2 cellular contexts compared by ENCODE assay signal in the genomic region with DNA sequence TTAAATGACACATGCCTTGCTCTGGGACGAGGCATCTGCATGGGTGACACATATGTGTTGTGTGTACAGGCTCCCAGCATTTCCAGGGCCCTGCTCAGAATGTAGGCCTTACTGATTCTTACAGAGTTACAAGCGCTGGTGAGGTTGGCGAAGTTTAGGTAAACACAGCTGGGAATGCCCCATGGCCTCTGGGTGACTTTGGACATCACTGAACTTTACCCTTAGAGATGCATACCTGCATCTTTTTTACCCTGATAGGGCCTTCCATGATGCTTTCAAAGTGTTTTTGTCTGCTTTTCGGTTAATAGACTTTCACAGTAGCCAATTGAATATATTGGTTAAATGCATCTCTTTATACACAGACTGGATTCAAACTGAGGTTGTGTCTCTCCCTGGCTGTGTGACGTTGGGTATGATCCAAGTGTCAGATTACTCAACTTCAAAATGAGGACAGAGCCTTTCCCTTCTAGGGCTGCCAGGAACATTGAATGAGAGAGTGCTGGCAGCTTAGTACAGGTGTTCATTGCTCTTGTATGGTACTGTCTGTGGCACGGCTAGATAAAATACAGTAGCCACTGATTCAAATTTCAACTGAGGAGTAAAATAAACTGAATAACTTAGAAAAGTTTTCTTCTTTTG.
A peak's percentile ranks its signal among the peaks of the same experiment; 100 is the strongest.
TF ChIP-seq lines count a peak whose summit lies in the region.

No MANE protein-coding gene starts in this region.

TF ChIP-seq in A549, 52 proteins besides CTCF, POLR2A, EP300 and RAD21 (continued from another document):
- TF ChIP-seq MAZ (IDR thresholded peaks at IDR 0.05; ENCODE audit: borderline replicate concordance, low read depth, low read length) (no peak), JUN (IDR thresholded peaks at IDR 0.05) (no peak), CBX2 (IDR thresholded peaks at IDR 0.05; ENCODE audit: borderline replicate concordance, low read depth) (no peak), TP53 (CRISPR knock-in tag; IDR thresholded peaks at IDR 0.05) (no peak), HOXB5 (CRISPR knock-in tag; IDR thresholded peaks at IDR 0.05) (no peak), FOSL2 (IDR thresholded peaks at IDR 0.05) (no peak), FOSL2 (CRISPR knock-in tag; IDR thresholded peaks at IDR 0.05) (no peak), E2F6 (IDR thresholded peaks at IDR 0.05; ENCODE audit: borderline replicate concordance, low read depth) (no peak), RFX5 (IDR thresholded peaks at IDR 0.05) (no peak)
- TF ChIP-seq, protein P1, sequence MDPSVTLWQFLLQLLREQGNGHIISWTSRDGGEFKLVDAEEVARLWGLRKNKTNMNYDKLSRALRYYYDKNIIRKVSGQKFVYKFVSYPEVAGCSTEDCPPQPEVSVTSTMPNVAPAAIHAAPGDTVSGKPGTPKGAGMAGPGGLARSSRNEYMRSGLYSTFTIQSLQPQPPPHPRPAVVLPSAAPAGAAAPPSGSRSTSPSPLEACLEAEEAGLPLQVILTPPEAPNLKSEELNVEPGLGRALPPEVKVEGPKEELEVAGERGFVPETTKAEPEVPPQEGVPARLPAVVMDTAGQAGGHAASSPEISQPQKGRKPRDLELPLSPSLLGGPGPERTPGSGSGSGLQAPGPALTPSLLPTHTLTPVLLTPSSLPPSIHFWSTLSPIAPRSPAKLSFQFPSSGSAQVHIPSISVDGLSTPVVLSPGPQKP (IDR thresholded peaks at IDR 0.05; ENCODE audit: low read depth, low read length), result no peak

TF ChIP-seq in HepG2, 621 proteins besides CTCF, POLR2A, EP300 and RAD21 (continued from another document and continues in another):
- TF ChIP-seq, protein P2, sequence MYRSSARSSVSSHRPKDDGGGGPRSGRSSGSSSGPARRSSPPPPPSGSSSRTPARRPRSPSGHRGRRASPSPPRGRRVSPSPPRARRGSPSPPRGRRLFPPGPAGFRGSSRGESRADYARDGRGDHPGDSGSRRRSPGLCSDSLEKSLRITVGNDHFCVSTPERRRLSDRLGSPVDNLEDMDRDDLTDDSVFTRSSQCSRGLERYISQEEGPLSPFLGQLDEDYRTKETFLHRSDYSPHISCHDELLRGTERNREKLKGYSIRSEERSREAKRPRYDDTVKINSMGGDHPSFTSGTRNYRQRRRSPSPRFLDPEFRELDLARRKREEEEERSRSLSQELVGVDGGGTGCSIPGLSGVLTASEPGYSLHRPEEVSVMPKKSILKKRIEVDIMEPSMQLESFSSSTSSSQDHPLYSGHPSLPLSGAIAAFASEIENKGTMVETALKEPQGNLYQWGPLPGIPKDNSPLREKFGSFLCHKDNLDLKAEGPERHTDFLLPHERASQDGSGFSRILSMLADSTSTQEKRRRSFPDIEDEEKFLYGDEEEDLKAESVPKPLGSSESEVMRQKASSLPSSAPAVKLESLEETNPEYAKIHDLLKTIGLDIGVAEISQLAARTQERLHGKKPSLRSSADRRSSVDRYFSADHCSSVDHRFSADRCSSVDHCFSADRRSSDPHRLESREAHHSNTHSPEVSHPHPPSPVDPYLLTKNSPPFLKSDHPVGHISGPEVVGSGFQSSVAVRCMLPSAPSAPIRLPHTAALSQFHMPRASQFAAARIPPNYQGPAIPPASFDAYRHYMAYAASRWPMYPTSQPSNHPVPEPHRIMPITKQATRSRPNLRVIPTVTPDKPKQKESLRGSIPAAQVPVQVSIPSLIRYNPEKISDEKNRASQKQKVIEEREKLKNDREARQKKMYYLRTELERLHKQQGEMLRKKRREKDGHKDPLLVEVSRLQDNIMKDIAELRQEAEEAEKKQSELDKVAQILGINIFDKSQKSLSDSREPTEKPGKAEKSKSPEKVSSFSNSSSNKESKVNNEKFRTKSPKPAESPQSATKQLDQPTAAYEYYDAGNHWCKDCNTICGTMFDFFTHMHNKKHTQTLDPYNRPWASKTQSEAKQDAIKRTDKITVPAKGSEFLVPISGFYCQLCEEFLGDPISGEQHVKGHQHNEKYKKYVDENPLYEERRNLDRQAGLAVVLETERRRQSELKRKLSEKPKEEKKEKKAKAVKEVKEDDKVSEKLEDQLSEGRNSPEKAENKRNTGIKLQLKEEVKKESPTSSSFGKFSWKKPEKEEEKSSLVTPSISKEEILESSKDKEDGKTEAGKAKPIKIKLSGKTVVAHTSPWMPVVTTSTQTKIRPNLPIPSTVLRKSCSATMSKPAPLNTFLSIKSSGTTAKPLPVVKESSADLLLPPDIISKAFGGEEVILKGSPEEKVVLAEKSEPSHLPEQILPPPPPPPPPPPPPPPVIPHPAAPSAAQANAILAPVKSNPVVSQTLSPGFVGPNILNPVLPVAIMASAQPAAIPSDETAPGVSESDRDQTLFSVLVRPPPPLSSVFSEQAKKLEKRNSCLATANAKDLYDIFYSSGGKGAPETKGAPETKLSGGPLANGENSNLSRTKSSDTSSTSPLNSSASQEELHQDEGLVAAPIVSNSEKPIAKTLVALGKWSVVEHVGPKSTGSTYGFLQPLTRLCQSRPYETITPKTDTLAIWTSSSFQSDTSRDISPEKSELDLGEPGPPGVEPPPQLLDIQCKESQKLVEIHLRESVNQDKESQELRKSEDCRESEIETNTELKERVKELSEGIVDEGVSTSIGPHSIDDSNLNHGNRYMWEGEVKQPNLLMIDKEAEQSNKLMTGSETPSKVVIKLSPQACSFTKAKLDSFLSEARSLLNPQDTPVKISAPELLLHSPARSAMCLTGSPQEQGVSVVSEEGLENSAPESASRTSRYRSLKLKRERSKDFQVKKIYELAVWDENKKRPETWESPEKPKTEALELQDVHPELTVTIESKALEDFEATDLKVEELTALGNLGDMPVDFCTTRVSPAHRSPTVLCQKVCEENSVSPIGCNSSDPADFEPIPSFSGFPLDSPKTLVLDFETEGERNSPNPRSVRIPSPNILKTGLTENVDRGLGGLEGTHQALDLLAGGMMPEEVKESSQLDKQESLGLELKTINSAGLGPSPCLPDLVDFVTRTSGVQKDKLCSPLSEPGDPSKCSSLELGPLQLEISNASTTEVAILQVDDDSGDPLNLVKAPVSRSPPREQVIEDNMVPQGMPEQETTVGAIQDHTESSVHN (CRISPR knock-in tag; IDR thresholded peaks at IDR 0.05), result no peak
- no peak for TF ChIP-seq JUND (CRISPR knock-in tag; IDR thresholded peaks at IDR 0.05)
- no peak for TF ChIP-seq NFKBIZ (CRISPR knock-in tag; IDR thresholded peaks at IDR 0.05)
- TF ChIP-seq, protein P3, sequence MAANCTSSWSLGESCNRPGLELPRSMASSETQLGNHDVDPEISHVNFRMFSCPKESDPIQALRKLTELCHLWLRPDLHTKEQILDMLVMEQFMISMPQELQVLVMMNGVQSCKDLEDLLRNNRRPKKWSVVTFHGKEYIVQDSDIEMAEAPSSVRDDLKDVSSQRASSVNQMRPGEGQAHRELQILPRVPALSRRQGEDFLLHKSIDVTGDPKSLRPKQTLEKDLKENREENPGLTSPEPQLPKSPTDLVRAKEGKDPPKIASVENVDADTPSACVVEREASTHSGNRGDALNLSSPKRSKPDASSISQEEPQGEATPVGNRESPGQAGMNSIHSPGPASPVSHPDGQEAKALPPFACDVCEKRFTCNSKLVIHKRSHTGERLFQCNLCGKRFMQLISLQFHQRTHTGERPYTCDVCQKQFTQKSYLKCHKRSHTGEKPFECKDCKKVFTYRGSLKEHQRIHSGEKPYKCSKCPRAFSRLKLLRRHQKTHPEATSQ (CRISPR knock-in tag; IDR thresholded peaks at IDR 0.05; ENCODE audit: borderline replicate concordance), result no peak
- no peak for TF ChIP-seq ZNF672 (CRISPR knock-in tag; IDR thresholded peaks at IDR 0.05)
- peak in 1 of 2 experiments; percentile 55; a peak in 2 of 4 replicates for TF ChIP-seq NR2F1 (CRISPR knock-in tag; IDR thresholded peaks at IDR 0.05)
- no peak for TF ChIP-seq ZNF724P (CRISPR knock-in tag; IDR thresholded peaks at IDR 0.05; ENCODE audit: borderline replicate concordance)
- TF ChIP-seq SAP130 (CRISPR knock-in tag; IDR thresholded peaks at IDR 0.05; ENCODE audit: low read depth), result peak; percentile 46; the same call in 1 of the 2 replicates
- TF ChIP-seq, protein P4, sequence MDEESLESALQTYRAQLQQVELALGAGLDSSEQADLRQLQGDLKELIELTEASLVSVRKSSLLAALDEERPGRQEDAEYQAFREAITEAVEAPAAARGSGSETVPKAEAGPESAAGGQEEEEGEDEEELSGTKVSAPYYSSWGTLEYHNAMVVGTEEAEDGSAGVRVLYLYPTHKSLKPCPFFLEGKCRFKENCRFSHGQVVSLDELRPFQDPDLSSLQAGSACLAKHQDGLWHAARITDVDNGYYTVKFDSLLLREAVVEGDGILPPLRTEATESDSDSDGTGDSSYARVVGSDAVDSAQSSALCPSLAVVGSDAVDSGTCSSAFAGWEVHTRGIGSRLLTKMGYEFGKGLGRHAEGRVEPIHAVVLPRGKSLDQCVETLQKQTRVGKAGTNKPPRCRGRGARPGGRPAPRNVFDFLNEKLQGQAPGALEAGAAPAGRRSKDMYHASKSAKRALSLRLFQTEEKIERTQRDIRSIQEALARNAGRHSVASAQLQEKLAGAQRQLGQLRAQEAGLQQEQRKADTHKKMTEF (CRISPR knock-in tag; IDR thresholded peaks at IDR 0.05), result no peak
- TF ChIP-seq HNF4A (CRISPR knock-in tag; IDR thresholded peaks at IDR 0.05), result peak; percentile 86
- TF ChIP-seq FOXA1 (IDR thresholded peaks at IDR 0.05), result no peak
- peak; percentile 76 for TF ChIP-seq FOXA1 (CRISPR knock-in tag; IDR thresholded peaks at IDR 0.05)
- TF ChIP-seq FIP1L1 (IDR thresholded peaks at IDR 0.05; ENCODE audit: borderline replicate concordance, insufficient read depth, low read depth, low read length), result no peak
- TF ChIP-seq, protein P5, sequence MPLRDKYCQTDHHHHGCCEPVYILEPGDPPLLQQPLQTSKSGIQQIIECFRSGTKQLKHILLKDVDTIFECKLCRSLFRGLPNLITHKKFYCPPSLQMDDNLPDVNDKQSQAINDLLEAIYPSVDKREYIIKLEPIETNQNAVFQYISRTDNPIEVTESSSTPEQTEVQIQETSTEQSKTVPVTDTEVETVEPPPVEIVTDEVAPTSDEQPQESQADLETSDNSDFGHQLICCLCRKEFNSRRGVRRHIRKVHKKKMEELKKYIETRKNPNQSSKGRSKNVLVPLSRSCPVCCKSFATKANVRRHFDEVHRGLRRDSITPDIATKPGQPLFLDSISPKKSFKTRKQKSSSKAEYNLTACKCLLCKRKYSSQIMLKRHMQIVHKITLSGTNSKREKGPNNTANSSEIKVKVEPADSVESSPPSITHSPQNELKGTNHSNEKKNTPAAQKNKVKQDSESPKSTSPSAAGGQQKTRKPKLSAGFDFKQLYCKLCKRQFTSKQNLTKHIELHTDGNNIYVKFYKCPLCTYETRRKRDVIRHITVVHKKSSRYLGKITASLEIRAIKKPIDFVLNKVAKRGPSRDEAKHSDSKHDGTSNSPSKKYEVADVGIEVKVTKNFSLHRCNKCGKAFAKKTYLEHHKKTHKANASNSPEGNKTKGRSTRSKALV (CRISPR knock-in tag; IDR thresholded peaks at IDR 0.05), result no peak
- TF ChIP-seq SIN3B (IDR thresholded peaks at IDR 0.05; ENCODE audit: low read length), result no peak
- TF ChIP-seq PHF8 (CRISPR knock-in tag; IDR thresholded peaks at IDR 0.05), result no peak
- TF ChIP-seq ZFX (CRISPR knock-in tag; IDR thresholded peaks at IDR 0.05; ENCODE audit: low read depth), result peak; percentile 68; the same call in 1 of the 2 replicates
- TF ChIP-seq TFAP4 (IDR thresholded peaks at IDR 0.05; ENCODE audit: borderline replicate concordance, low read depth), result peak; percentile 98
- no peak for TF ChIP-seq SUZ12 (IDR thresholded peaks at IDR 0.05; ENCODE audit: low read depth, low read length)
- TF ChIP-seq ONECUT2 (CRISPR knock-in tag; IDR thresholded peaks at IDR 0.05), result no peak
- TF ChIP-seq MNT (IDR thresholded peaks at IDR 0.05), result no peak
- peak; percentile 41; the same call in 1 of the 2 replicates for TF ChIP-seq POGZ (CRISPR knock-in tag; IDR thresholded peaks at IDR 0.05)
- TF ChIP-seq, protein P6, sequence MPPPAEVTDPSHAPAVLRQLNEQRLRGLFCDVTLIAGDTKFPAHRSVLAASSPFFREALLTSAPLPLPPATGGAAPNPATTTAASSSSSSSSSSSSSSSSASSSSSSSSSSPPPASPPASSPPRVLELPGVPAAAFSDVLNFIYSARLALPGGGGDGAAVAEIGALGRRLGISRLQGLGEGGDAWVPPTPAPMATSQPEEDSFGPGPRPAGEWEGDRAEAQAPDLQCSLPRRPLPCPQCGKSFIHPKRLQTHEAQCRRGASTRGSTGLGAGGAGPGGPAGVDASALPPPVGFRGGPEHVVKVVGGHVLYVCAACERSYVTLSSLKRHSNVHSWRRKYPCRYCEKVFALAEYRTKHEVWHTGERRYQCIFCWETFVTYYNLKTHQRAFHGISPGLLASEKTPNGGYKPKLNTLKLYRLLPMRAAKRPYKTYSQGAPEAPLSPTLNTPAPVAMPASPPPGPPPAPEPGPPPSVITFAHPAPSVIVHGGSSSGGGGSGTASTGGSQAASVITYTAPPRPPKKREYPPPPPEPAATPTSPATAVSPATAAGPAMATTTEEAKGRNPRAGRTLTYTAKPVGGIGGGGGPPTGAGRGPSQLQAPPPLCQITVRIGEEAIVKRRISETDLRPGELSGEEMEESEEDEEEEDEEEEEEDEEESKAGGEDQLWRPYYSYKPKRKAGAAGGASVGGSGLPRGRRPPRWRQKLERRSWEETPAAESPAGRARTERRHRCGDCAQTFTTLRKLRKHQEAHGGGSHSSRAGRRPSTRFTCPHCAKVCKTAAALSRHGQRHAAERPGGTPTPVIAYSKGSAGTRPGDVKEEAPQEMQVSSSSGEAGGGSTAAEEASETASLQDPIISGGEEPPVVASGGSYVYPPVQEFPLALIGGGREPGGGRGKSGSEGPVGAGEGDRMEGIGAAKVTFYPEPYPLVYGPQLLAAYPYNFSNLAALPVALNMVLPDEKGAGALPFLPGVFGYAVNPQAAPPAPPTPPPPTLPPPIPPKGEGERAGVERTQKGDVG (CRISPR knock-in tag; IDR thresholded peaks at IDR 0.05; ENCODE audit: borderline replicate concordance), result no peak
- no peak for TF ChIP-seq ZNF354B (CRISPR knock-in tag; IDR thresholded peaks at IDR 0.05)
- TF ChIP-seq FOXJ3 (CRISPR knock-in tag; IDR thresholded peaks at IDR 0.05; ENCODE audit: borderline replicate concordance), result peak; percentile 42; the same call in 1 of the 2 replicates
- TF ChIP-seq ZNF75D (CRISPR knock-in tag; IDR thresholded peaks at IDR 0.05; ENCODE audit: borderline replicate concordance), result no peak
- TF ChIP-seq KDM5A (IDR thresholded peaks at IDR 0.05; ENCODE audit: borderline replicate concordance, low read length), result no peak
- TF ChIP-seq ZNF205 (CRISPR knock-in tag; IDR thresholded peaks at IDR 0.05), result no peak
- TF ChIP-seq HDAC1 (CRISPR knock-in tag; IDR thresholded peaks at IDR 0.05), result peak; percentile 59
